In genomic region chr21:41361053-41361785, GRCh38 we compare ENCODE assay signal across 9 cellular contexts. TPM values are rescaled to one million over a fixed set of nuclear protein-coding genes. Genes with fewer than 3 reads are reported as not detected.
DNase-seq lines count a peak whose midpoint lies in the region; ATAC-seq and TF ChIP-seq lines count a peak whose summit lies in the region.
"Had no signal": no experiment of that assay in that cellular context is flagged by ENCODE, and none has a peak within 500 bp of the region (broad histone marks: within the 10 kb centered on the region; RNA-seq: fewer than 3 reads in every experiment).

No MANE protein-coding gene starts in this region.

- H3K36me3 Mint-ChIP-seq in T-helper 1 cell treated with Interleukin-12 subunit alpha and Interleukin-12 subunit beta and Interleukin-4 antibody, amounts not matched to agents 30 μg/mL and 1 μg/mL, for 36 hours (ENCODE audit: low read depth), result peaks cover 30% of the 10 kb centered on the region

- H3K9me3 ChIP-seq in Panc1 (ENCODE audit: control insufficient read depth, insufficient read depth, low read depth, low read length), result no peaks in the 10 kb centered on the region

- H3K27ac Mint-ChIP-seq in T-helper 1 cell treated with Interleukin-12 subunit alpha and Interleukin-12 subunit beta and Interleukin-4 antibody, amounts not matched to agents 30 μg/mL and 1 μg/mL, for 36 hours, result peak overlapping the region; percentile 99
- H3K27ac Mint-ChIP-seq in stimulated activated naive CD8-positive, alpha-beta T cell treated with anti-CD3 and anti-CD28 coated beads, Interleukin-15, amount 100 ng/mL, for 72 hours, result peak overlapping the region; percentile 92 to 94

- peaks cover 49% of the 10 kb centered on the region for H3K4me1 Mint-ChIP-seq in T-helper 1 cell treated with Interleukin-12 subunit alpha and Interleukin-12 subunit beta and Interleukin-4 antibody, amounts not matched to agents 30 μg/mL and 1 μg/mL, for 36 hours (ENCODE audit: low read depth)
- peaks cover 47% of the 10 kb centered on the region for H3K4me1 Mint-ChIP-seq in stimulated activated naive CD8-positive, alpha-beta T cell treated with anti-CD3 and anti-CD28 coated beads, Interleukin-15, amount 100 ng/mL, for 72 hours

- intact Hi-C loops in Panc1 (cut with micrococcal nuclease; ENCODE audit: unreplicated experiment), result no loop called here

- ATAC-seq in Panc1 (0 out of 2 replicates have a peak, but pooled peaks have one; percentile 14), GM18861 (IDR thresholded peaks at IDR 0.05; ENCODE audit: unreplicated experiment) (no peak)
- no peak for ATAC-seq in stimulated activated naive CD8-positive, alpha-beta T cell treated with anti-CD3 and anti-CD28 coated beads, Interleukin-15, amount 100 ng/mL, for 72 hours

- H3K36me3 ChIP-seq in Panc1 (ENCODE audit: control insufficient read depth, insufficient read depth, low read length), result no peaks in the 10 kb centered on the region

- DNase-seq in T-helper 1 cell (no peak), Panc1 (ENCODE audit: low read depth, low spot score) (no peak), islet precursor cell (peak; percentile 44), NCI-H2107 (lab: John Stamatoyannopoulos, UW) (no peak), NCI-H146 (lab: John Stamatoyannopoulos, UW) (no peak)
- no peak for DNase-seq in stimulated activated naive CD8-positive, alpha-beta T cell treated with anti-CD3 and anti-CD28 coated beads, Interleukin-15, amount 100 ng/mL, for 72 hours

- BruUV-seq in Panc1 (replicated peaks; lab: Mats Ljungman, UMichigan), result no TSS peak

- no peak for TF ChIP-seq CTCF in Panc1 (IDR thresholded peaks at IDR 0.05)

- no peaks in the 10 kb centered on the region for H3K4me1 ChIP-seq in Panc1 (ENCODE audit: control insufficient read depth, insufficient read depth, low read length)

- CTCF ChIA-PET in Panc1 (lab: Charles Lee), result interaction anchor here (1.0 to 2.2 kb wide), 2 partner anchors 78 to 80 kb away, joined by 4 to 16 read pairs; no protein-coding TSS in a partner anchor

- no peaks in the 10 kb centered on the region for H3K9me3 Mint-ChIP-seq in T-helper 1 cell treated with Interleukin-12 subunit alpha and Interleukin-12 subunit beta and Interleukin-4 antibody, amounts not matched to agents 30 μg/mL and 1 μg/mL, for 36 hours
- H3K9me3 Mint-ChIP-seq in stimulated activated naive CD8-positive, alpha-beta T cell treated with anti-CD3 and anti-CD28 coated beads, Interleukin-15, amount 100 ng/mL, for 72 hours, result no peaks in the 10 kb centered on the region

- H3K27me3 ChIP-seq in Panc1 (ENCODE audit: control insufficient read depth, insufficient read depth, low read length), result no peaks in the 10 kb centered on the region

- in situ Hi-C loops in Panc1 (cut with HindIII; ENCODE audit: low pct_unique_long_range_greater_than_20kb, low sequenced_read_pairs), result no loop called here

- POLR2A ChIA-PET in Panc1 (lab: Charles Lee), result interaction anchor here (0.6 to 0.7 kb wide), 2 partner anchors 25 to 83 kb away, joined by 3 to 4 read pairs; no protein-coding TSS in a partner anchor

- H3K4me3 ChIP-seq in Panc1 (ENCODE audit: low read depth in 2 of 2, low read length in 2 of 2), result no peak overlapping the region

- H3K27me3 Mint-ChIP-seq in T-helper 1 cell treated with Interleukin-12 subunit alpha and Interleukin-12 subunit beta and Interleukin-4 antibody, amounts not matched to agents 30 μg/mL and 1 μg/mL, for 36 hours (ENCODE audit: low read depth), result peaks cover 3% of the 10 kb centered on the region
- H3K27me3 Mint-ChIP-seq in stimulated activated naive CD8-positive, alpha-beta T cell treated with anti-CD3 and anti-CD28 coated beads, Interleukin-15, amount 100 ng/mL, for 72 hours, result no peaks in the 10 kb centered on the region

- H3K27ac ChIP-seq in Panc1 (ENCODE audit: low read length), result no peak overlapping the region

- peak overlapping the region; percentile 93 for H3K4me3 Mint-ChIP-seq in T-helper 1 cell treated with Interleukin-12 subunit alpha and Interleukin-12 subunit beta and Interleukin-4 antibody, amounts not matched to agents 30 μg/mL and 1 μg/mL, for 36 hours
- H3K4me3 Mint-ChIP-seq in stimulated activated naive CD8-positive, alpha-beta T cell treated with anti-CD3 and anti-CD28 coated beads, Interleukin-15, amount 100 ng/mL, for 72 hours, result peak overlapping the region; percentile 87 to 96

RNA-seq across cellular contexts. Expression of gene MX2, which starts 0.6 kb away (rescaled TPM):
- total RNA-seq in Panc1 (2021; ENCODE audit: unreplicated experiment), result 56.7 TPM
- polyA plus RNA-seq in Panc1 (2012; ENCODE audit: insufficient read length), result 40.1 TPM

RNA-seq across cellular contexts. Expression of gene FAM3B, which starts 44.6 kb away (rescaled TPM):
- not detected for total RNA-seq in Panc1 (2021; ENCODE audit: unreplicated experiment)
- not detected for polyA plus RNA-seq in Panc1 (2012; ENCODE audit: insufficient read length)
- polyA plus RNA-seq: AG04450 had no signal
